In the genomic region with DNA sequence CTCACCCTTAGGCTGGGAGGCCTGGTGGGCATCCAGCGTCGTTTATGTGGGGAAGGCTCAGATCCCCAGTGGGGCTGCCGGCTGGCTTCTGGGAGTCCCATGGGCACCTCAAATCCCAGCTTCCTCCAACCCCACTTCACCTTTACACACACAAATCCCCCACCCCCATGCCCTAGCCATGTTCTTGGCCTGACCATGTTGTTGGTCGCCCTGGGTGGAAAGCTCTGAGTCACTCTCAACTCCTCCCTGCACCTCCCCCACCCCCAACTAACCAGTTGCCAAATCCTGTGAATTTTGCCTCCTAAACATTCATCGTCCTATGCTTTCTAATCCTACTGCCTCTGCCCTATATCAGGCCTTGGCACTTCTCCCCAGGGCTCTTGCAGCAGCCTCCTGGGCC, we compare ENCODE assay signal across 12 cellular contexts. TPM values are rescaled to one million over a fixed set of nuclear protein-coding genes. Genes with fewer than 3 reads are reported as not detected.
DNase-seq lines count a peak whose midpoint lies in the region; ATAC-seq, FAIRE-seq and TF ChIP-seq lines count a peak whose summit lies in the region.
"Had no signal": no experiment of that assay in that cellular context is flagged by ENCODE, and none has a peak within 500 bp of the region (broad histone marks: within the 10 kb centered on the region; RNA-seq: fewer than 3 reads in every experiment).

No MANE protein-coding gene starts in this region.

- ATAC-seq in Right ventricle myocardium superior (ENCODE audit: poor library complexity): peak; percentile 57

- FAIRE-seq in D721Med (lab: Jason Lieb, UNC): no peak

- H3K36me3 ChIP-seq in adipocyte (ENCODE audit: control insufficient read depth, insufficient read depth, low read length, severe bottlenecking): peaks cover 21% of the 10 kb centered on the region

- no peaks in the 10 kb centered on the region for H3K27me3 ChIP-seq in adipocyte (replicated peaks; ENCODE audit: control insufficient read depth, insufficient read depth, low read length)

- intact Hi-C loops in Right ventricle myocardium superior (cut with DNase I): no loop called here

- H3K4me1 Mint-ChIP-seq in glutamatergic neuron (ENCODE audit: low read depth, unreplicated experiment): peaks cover 3% of the 10 kb centered on the region
- H3K4me1 Mint-ChIP-seq: activated CD4-positive, alpha-beta T cell treated with anti-CD3 and anti-CD28 coated beads, Interleukin-2, amount 10 ng/mL, durations not matched to agents 24 days and 14 days had no signal

- no peaks in the 10 kb centered on the region for H3K36me3 Mint-ChIP-seq in glutamatergic neuron (ENCODE audit: unreplicated experiment)

- H3K27ac Mint-ChIP-seq in glutamatergic neuron (ENCODE audit: unreplicated experiment): no peak overlapping the region
- H3K27ac Mint-ChIP-seq: activated CD4-positive, alpha-beta T cell treated with anti-CD3 and anti-CD28 coated beads, Interleukin-2, amount 10 ng/mL, durations not matched to agents 24 days and 14 days had no signal

- TF ChIP-seq CTCF in D721Med (IDR thresholded peaks at IDR 0.05; ENCODE audit: insufficient read depth, missing control alignments) (no peak), glutamatergic neuron (IDR thresholded peaks at IDR 0.05; ENCODE audit: partially characterized antibody, unreplicated experiment) (no peak)

- H3K9me3 Mint-ChIP-seq in glutamatergic neuron (ENCODE audit: unreplicated experiment): peaks cover 4% of the 10 kb centered on the region
- H3K9me3 Mint-ChIP-seq: activated CD4-positive, alpha-beta T cell treated with anti-CD3 and anti-CD28 coated beads, Interleukin-2, amount 10 ng/mL, durations not matched to agents 24 days and 14 days had no signal

- peaks cover 86% of the 10 kb centered on the region for H3K4me1 ChIP-seq in adipocyte (ENCODE audit: control insufficient read depth, insufficient read depth, low read length)

- peaks cover 9% of the 10 kb centered on the region for H3K27me3 Mint-ChIP-seq in glutamatergic neuron (ENCODE audit: unreplicated experiment)

- DNase-seq in ELR (ENCODE audit: low read depth) (peak; percentile 47), adipocyte (ENCODE audit: low read depth) (peak; percentile 76), Right ventricle myocardium superior (no peak), skeletal muscle cell (ENCODE audit: low read depth) (peak; percentile 70), RPMI8226 (no peak), D721Med (ENCODE audit: insufficient read length, low spot score) (no peak), glutamatergic neuron (no peak), SHP77 (lab: John Stamatoyannopoulos, UW) (no peak)
- DNase-seq: activated CD4-positive, alpha-beta T cell treated with anti-CD3 and anti-CD28 coated beads, Interleukin-2, amount 10 ng/mL, durations not matched to agents 24 days and 14 days; DMS79 treated with DMSO at 0.1 percent for 48 hours; KG1; occipital lobe had no signal

- H3K9me3 ChIP-seq in adipocyte (ENCODE audit: control insufficient read depth, low read length): no peaks in the 10 kb centered on the region

- H3K4me3 ChIP-seq in adipocyte (ENCODE audit: low read length) (peak overlapping the region; percentile 69), skeletal muscle cell (ENCODE audit: low read depth, low read length) (no peak overlapping the region)

- no peak overlapping the region for H3K4me3 Mint-ChIP-seq in glutamatergic neuron (ENCODE audit: unreplicated experiment)
- H3K4me3 Mint-ChIP-seq: activated CD4-positive, alpha-beta T cell treated with anti-CD3 and anti-CD28 coated beads, Interleukin-2, amount 10 ng/mL, durations not matched to agents 24 days and 14 days had no signal

- H3K9ac ChIP-seq in adipocyte (ENCODE audit: low read length): peak overlapping the region; percentile 91

RNA-seq across cellular contexts. Expression of a gene that starts 6.5 kb away (rescaled TPM):
- total RNA-seq in Right ventricle myocardium superior (722 TPM), glutamatergic neuron (ENCODE audit: unreplicated experiment) (3.2 TPM)

Comparison
In these comparisons a context has a peak if more than half of its experiments do, and no peak if none do; other contexts are left out.
1. DNase-seq: peak in ELR (single experiment), adipocyte (single experiment) and skeletal muscle cell (single experiment); none in Right ventricle myocardium superior (single experiment), RPMI8226 (single experiment), D721Med (single experiment), glutamatergic neuron (single experiment) and SHP77 (0 of 2).
2. RNA of a gene that starts 6.5 kb away (total RNA-seq): 722 TPM in Right ventricle myocardium superior (single experiment); 3.2 TPM in glutamatergic neuron (single experiment); every median in the first group is over 100 times any median in the second.